ENCODE assay signal across 12 cellular contexts in genomic region chr4:184276346-184276745, GRCh38. TPM values are rescaled to one million over a fixed set of nuclear protein-coding genes. Genes with fewer than 3 reads are reported as not detected.
A peak's percentile ranks its signal among the peaks of the same experiment; 100 is the strongest.
DNase-seq lines count a peak whose midpoint lies in the region; ATAC-seq and TF ChIP-seq lines count a peak whose summit lies in the region.
"Not testable (repeated sequence)": the region's sequence is repeated elsewhere in the genome, so short reads cannot be mapped to it uniquely, and the experiment has no call there.
"Had no signal": no experiment of that assay in that cellular context is flagged by ENCODE, and none has a peak within 500 bp of the region (broad histone marks: within the 10 kb centered on the region; RNA-seq: fewer than 3 reads in every experiment).

No MANE protein-coding gene starts in this region.

- intact Hi-C loops in Calu3 (cut with micrococcal nuclease; ENCODE audit: unreplicated experiment); activated CD4-positive, alpha-beta T cell treated with anti-CD3 and anti-CD28 coated beads, Interleukin-2, amount 10 ng/mL, durations not matched to agents 24 days and 14 days (cut with micrococcal nuclease); MCF 10A (cut with micrococcal nuclease): not testable (repeated sequence)

- H3K27me3 Mint-ChIP-seq in Calu3 (ENCODE audit: unreplicated experiment); activated CD4-positive, alpha-beta T cell treated with anti-CD3 and anti-CD28 coated beads, Interleukin-2, amount 10 ng/mL, durations not matched to agents 24 days and 14 days; activated T-helper 17 cell treated with anti-CD3 and anti-CD28 coated beads, Interleukin-2, amount 50 U/mL, for 72 hours; MCF 10A (ENCODE audit: insufficient read depth, unreplicated experiment); memory B cell; stimulated activated naive B cell treated with anti-CD40 and anti-IgM and Interleukin-4, amounts not matched to agents 10 μg/mL and 1 μg/mL and 100 μg/mL, for 72 hours: not testable (repeated sequence)

- H3K36me3 Mint-ChIP-seq in Calu3 (ENCODE audit: insufficient read depth, unreplicated experiment); activated T-helper 17 cell treated with anti-CD3 and anti-CD28 coated beads, Interleukin-2, amount 50 U/mL, for 72 hours (ENCODE audit: low read depth); MCF 10A (ENCODE audit: insufficient read depth, unreplicated experiment); memory B cell: not testable (repeated sequence)
- H3K36me3 Mint-ChIP-seq in activated CD4-positive, alpha-beta T cell treated with anti-CD3 and anti-CD28 coated beads, Interleukin-2, amount 10 ng/mL, durations not matched to agents 24 days and 14 days (ENCODE audit: low read depth), result peaks cover 12% of the 10 kb centered on the region
- H3K36me3 Mint-ChIP-seq in stimulated activated naive B cell treated with anti-CD40 and anti-IgM and Interleukin-4, amounts not matched to agents 10 μg/mL and 1 μg/mL and 100 μg/mL, for 72 hours, result peaks cover 27 to 38% of the 10 kb centered on the region in 2 donors

- POLR2A ChIA-PET in MCF 10A (lab: Yijun Ruan, JAX), result not testable (repeated sequence)

- ATAC-seq in activated T-helper 17 cell treated with anti-CD3 and anti-CD28 coated beads, Interleukin-2, amount 50 U/mL, for 72 hours (replicated peaks); memory B cell (ENCODE audit: low read depth); stimulated activated naive B cell treated with anti-CD40 and anti-IgM and Interleukin-4, amounts not matched to agents 10 μg/mL and 1 μg/mL and 100 μg/mL, for 72 hours (replicated peaks): not testable (repeated sequence)

- H3K27ac Mint-ChIP-seq in Calu3 (ENCODE audit: unreplicated experiment), result peak overlapping the region; percentile 39
- peak overlapping the region; percentile 3 for H3K27ac Mint-ChIP-seq in activated CD4-positive, alpha-beta T cell treated with anti-CD3 and anti-CD28 coated beads, Interleukin-2, amount 10 ng/mL, durations not matched to agents 24 days and 14 days
- H3K27ac Mint-ChIP-seq in activated T-helper 17 cell treated with anti-CD3 and anti-CD28 coated beads, Interleukin-2, amount 50 U/mL, for 72 hours, result peak overlapping the region; percentile 40
- H3K27ac Mint-ChIP-seq in MCF 10A (ENCODE audit: low read depth, unreplicated experiment), result peak overlapping the region; percentile 39
- peak overlapping the region; percentile 2 for H3K27ac Mint-ChIP-seq in memory B cell
- peak overlapping the region; percentile 25 for H3K27ac Mint-ChIP-seq in stimulated activated naive B cell treated with anti-CD40 and anti-IgM and Interleukin-4, amounts not matched to agents 10 μg/mL and 1 μg/mL and 100 μg/mL, for 72 hours

- not testable (repeated sequence) for H3K4me1 Mint-ChIP-seq in Calu3 (ENCODE audit: low read depth, unreplicated experiment); MCF 10A (ENCODE audit: insufficient read depth, unreplicated experiment)
- H3K4me1 Mint-ChIP-seq in activated CD4-positive, alpha-beta T cell treated with anti-CD3 and anti-CD28 coated beads, Interleukin-2, amount 10 ng/mL, durations not matched to agents 24 days and 14 days, result peaks cover 45% of the 10 kb centered on the region
- H3K4me1 Mint-ChIP-seq in activated T-helper 17 cell treated with anti-CD3 and anti-CD28 coated beads, Interleukin-2, amount 50 U/mL, for 72 hours, result peaks cover 23% of the 10 kb centered on the region
- peaks cover 19% of the 10 kb centered on the region for H3K4me1 Mint-ChIP-seq in memory B cell
- H3K4me1 Mint-ChIP-seq in stimulated activated naive B cell treated with anti-CD40 and anti-IgM and Interleukin-4, amounts not matched to agents 10 μg/mL and 1 μg/mL and 100 μg/mL, for 72 hours, result peaks cover 31 to 62% of the 10 kb centered on the region in 2 donors

- DNase-seq in Calu3; activated CD4-positive, alpha-beta T cell treated with anti-CD3 and anti-CD28 coated beads, Interleukin-2, amount 10 ng/mL, durations not matched to agents 24 days and 14 days; MCF 10A (ENCODE audit: unreplicated experiment); memory B cell (ENCODE audit: low spot score in 2 of 2); stimulated activated naive B cell treated with anti-CD40 and anti-IgM and Interleukin-4, amounts not matched to agents 10 μg/mL and 1 μg/mL and 100 μg/mL, for 72 hours: not testable (repeated sequence)

- BruUV-seq in Calu3 (replicated peaks; lab: Mats Ljungman, UMichigan); MCF 10A (replicated peaks; lab: Mats Ljungman, UMichigan): not testable (repeated sequence)

- not testable (repeated sequence) for H3K9me3 Mint-ChIP-seq in Calu3 (ENCODE audit: low read depth, unreplicated experiment); activated T-helper 17 cell treated with anti-CD3 and anti-CD28 coated beads, Interleukin-2, amount 50 U/mL, for 72 hours; MCF 10A (ENCODE audit: unreplicated experiment); memory B cell
- H3K9me3 Mint-ChIP-seq in activated CD4-positive, alpha-beta T cell treated with anti-CD3 and anti-CD28 coated beads, Interleukin-2, amount 10 ng/mL, durations not matched to agents 24 days and 14 days, result peaks cover 20% of the 10 kb centered on the region
- peaks cover 10 to 15% of the 10 kb centered on the region in 2 donors for H3K9me3 Mint-ChIP-seq in stimulated activated naive B cell treated with anti-CD40 and anti-IgM and Interleukin-4, amounts not matched to agents 10 μg/mL and 1 μg/mL and 100 μg/mL, for 72 hours

- not testable (repeated sequence) for H3K4me3 Mint-ChIP-seq in Calu3 (ENCODE audit: low read depth, unreplicated experiment); activated CD4-positive, alpha-beta T cell treated with anti-CD3 and anti-CD28 coated beads, Interleukin-2, amount 10 ng/mL, durations not matched to agents 24 days and 14 days; activated T-helper 17 cell treated with anti-CD3 and anti-CD28 coated beads, Interleukin-2, amount 50 U/mL, for 72 hours; MCF 10A (ENCODE audit: unreplicated experiment); memory B cell; stimulated activated naive B cell treated with anti-CD40 and anti-IgM and Interleukin-4, amounts not matched to agents 10 μg/mL and 1 μg/mL and 100 μg/mL, for 72 hours

- CTCF ChIA-PET in Calu3 (lab: Charles Lee); MCF 10A (lab: Yijun Ruan, JAX): not testable (repeated sequence)

- not testable (repeated sequence) for TF ChIP-seq CTCF in Calu3 (IDR thresholded peaks at IDR 0.05; ENCODE audit: unreplicated experiment); MCF 10A (IDR thresholded peaks at IDR 0.05; ENCODE audit: unreplicated experiment)

RNA-seq across cellular contexts. Expression of gene ENPP6, which starts 58.7 kb away (rescaled TPM):
- total RNA-seq in Calu3 (2022) (not detected in 2 replicates), MCF 10A (2022) (not detected in 2 replicates)
- 0.61 and 1.2 TPM in 2 replicates for total RNA-seq in activated CD4-positive, alpha-beta T cell treated with anti-CD3 and anti-CD28 coated beads, Interleukin-2, amount 10 ng/mL, durations not matched to agents 24 days and 14 days
- total RNA-seq in activated T-helper 17 cell treated with anti-CD3 and anti-CD28 coated beads, Interleukin-2, amount 50 U/mL, for 72 hours, result 1 to 10 TPM in 1 of 2 donors, under 1 TPM in 1; 0.82 to 2.2 TPM
- total RNA-seq: B cell; Caco-2; CD4-positive, CD25-positive, alpha-beta regulatory T cell; CD8-positive, alpha-beta T cell; GM23338; H4 had no signal
